Comparison of ENCODE assay signal across 19 cellular contexts in the genomic region with DNA sequence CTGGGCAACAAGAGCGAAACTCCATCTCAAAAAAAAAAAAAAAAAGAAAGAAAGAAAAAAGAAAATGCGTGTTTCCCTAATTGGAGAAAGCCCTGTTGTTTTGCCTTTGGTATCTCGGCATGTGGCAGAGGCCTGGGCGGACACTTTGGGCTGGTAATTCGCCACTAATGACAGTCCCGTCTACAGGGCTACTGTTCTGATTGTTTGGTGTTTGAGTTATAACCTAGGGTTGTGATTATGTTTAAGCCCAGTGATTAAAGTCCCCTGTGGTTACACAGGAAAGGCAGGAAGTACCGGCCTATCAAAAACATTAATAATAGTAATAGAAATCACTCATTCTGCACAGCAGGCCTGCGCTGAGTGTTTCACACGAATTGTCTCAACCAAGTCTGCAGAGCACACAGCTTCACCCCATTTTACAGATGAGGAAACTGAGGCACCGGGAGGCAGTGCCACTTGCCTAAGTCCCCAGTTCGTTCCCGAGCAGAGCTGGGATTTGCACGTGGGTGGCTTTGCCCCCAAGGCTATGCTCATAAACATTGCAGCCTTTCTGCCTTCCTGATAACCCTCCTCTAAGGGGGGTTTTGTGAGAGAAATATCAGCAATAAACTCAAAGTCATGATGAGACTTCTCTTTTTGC. TPM values are rescaled to one million over a fixed set of nuclear protein-coding genes. Genes with fewer than 3 reads are reported as not detected.
A peak's percentile ranks its signal among the peaks of the same experiment; 100 is the strongest.
DNase-seq lines count a peak whose midpoint lies in the region; ATAC-seq, FAIRE-seq and TF ChIP-seq lines count a peak whose summit lies in the region.
"Had no signal": no experiment of that assay in that cellular context is flagged by ENCODE, and none has a peak within 500 bp of the region (broad histone marks: within the 10 kb centered on the region; RNA-seq: fewer than 3 reads in every experiment).

No MANE protein-coding gene starts in this region.

- POLR2A ChIA-PET in HepG2 (lab: Yijun Ruan, JAX): no interaction called here

- H3K27me3 Mint-ChIP-seq in type B pancreatic cell: no peaks in the 10 kb centered on the region
- H3K27me3 Mint-ChIP-seq: activated naive CD8-positive, alpha-beta T cell treated with anti-CD3 and anti-CD28 coated beads, Interleukin-2, amount 50 U/mL, for 24 hours; central memory CD8-positive, alpha-beta T cell had no signal

- no peak overlapping the region for H3K27ac Mint-ChIP-seq in activated naive CD4-positive, alpha-beta T cell treated with anti-CD3 and anti-CD28 coated beads, Interleukin-2, amount 50 U/mL, for 72 hours
- peak overlapping the region; percentile 78 for H3K27ac Mint-ChIP-seq in type B pancreatic cell
- H3K27ac Mint-ChIP-seq: activated naive CD8-positive, alpha-beta T cell treated with anti-CD3 and anti-CD28 coated beads, Interleukin-2, amount 50 U/mL, for 24 hours; natural killer cell had no signal

- ATAC-seq in activated naive CD4-positive, alpha-beta T cell treated with anti-CD3 and anti-CD28 coated beads, Interleukin-2, amount 50 U/mL, for 72 hours: no peak
- no peak for ATAC-seq in body of pancreas
- ATAC-seq in HepG2: no peak
- no peak for ATAC-seq in HG02610 (IDR thresholded peaks at IDR 0.05; ENCODE audit: unreplicated experiment)
- ATAC-seq: activated naive CD8-positive, alpha-beta T cell treated with anti-CD3 and anti-CD28 coated beads, Interleukin-2, amount 50 U/mL, for 24 hours; natural killer cell had no signal

- peak overlapping the region; percentile 90 for H3K4me3 Mint-ChIP-seq in type B pancreatic cell
- H3K4me3 Mint-ChIP-seq: activated naive CD8-positive, alpha-beta T cell treated with anti-CD3 and anti-CD28 coated beads, Interleukin-2, amount 50 U/mL, for 24 hours; central memory CD8-positive, alpha-beta T cell; natural killer cell had no signal

- TF ChIP-seq POLR2A in body of pancreas (IDR thresholded peaks at IDR 0.05): no peak
- TF ChIP-seq POLR2A in HepG2 (IDR thresholded peaks at IDR 0.05; ENCODE audit: insufficient read depth in 1 of 2, low read depth in 2 of 2, low read length in 2 of 2): no peak

- H3K36me3 ChIP-seq in body of pancreas (replicated peaks in 1 of 2; ENCODE audit: insufficient read depth in 1 of 2, low read depth in 2 of 2) (no peaks in the 10 kb centered on the region), HepG2 (replicated peaks in 1 of 2; ENCODE audit: control insufficient read depth in 1 of 2, insufficient read depth in 2 of 2, low read length in 2 of 2) (no peaks in the 10 kb centered on the region)
- H3K36me3 ChIP-seq: uterus had no signal

- no peak overlapping the region for H3K9ac ChIP-seq in HepG2 (ENCODE audit: insufficient read depth, low read depth, low read length)

- H3K4me1 ChIP-seq in body of pancreas: peaks cover 70% of the 10 kb centered on the region
- peaks cover 54% of the 10 kb centered on the region for H3K4me1 ChIP-seq in HepG2 (ENCODE audit: insufficient read depth, low read length)

- WGBS in body of pancreas, 2 donors: 66 to 69% methylated on average over 13 of the region's 13 CpGs
- WGBS in HepG2 (ENCODE audit: low lambda C conversion rate): 96% methylated on average over 13 of the region's 13 CpGs

- TF ChIP-seq RAD21 in HepG2 (CRISPR knock-in tag; IDR thresholded peaks at IDR 0.05): no peak

- peaks cover 0 to 5% of the 10 kb centered on the region in 2 donors for H3K36me3 Mint-ChIP-seq in activated naive CD4-positive, alpha-beta T cell treated with anti-CD3 and anti-CD28 coated beads, Interleukin-2, amount 50 U/mL, for 72 hours
- peaks cover 5% of the 10 kb centered on the region for H3K36me3 Mint-ChIP-seq in type B pancreatic cell
- H3K36me3 Mint-ChIP-seq: natural killer cell had no signal

- no peak for TF ChIP-seq EP300 in HepG2 (IDR thresholded peaks at IDR 0.05; ENCODE audit: low read depth in 2 of 2, low read length in 2 of 2)
- TF ChIP-seq EP300 in HepG2 (CRISPR knock-in tag; IDR thresholded peaks at IDR 0.05; ENCODE audit: borderline replicate concordance): no peak

- in situ Hi-C loops in HepG2 (cut with HindIII; ENCODE audit: extremely low pct_ligation_motif_present, low pct_unique_long_range_greater_than_20kb): no loop called here

- TSS peak; percentile 43 for BruUV-seq in HepG2 (replicated peaks; lab: Mats Ljungman, UMichigan)

- peaks cover 39% of the 10 kb centered on the region for H3K4me1 Mint-ChIP-seq in type B pancreatic cell (ENCODE audit: unreplicated experiment)

- H3K27me3 ChIP-seq in body of pancreas: no peaks in the 10 kb centered on the region
- H3K27me3 ChIP-seq in HepG2 (ENCODE audit: control insufficient read depth in 1 of 2, insufficient read depth in 2 of 2, low read length in 2 of 2): no peaks in the 10 kb centered on the region
- H3K27me3 ChIP-seq: uterus had no signal

- peak overlapping the region; percentile 25 to 72 (median 50) for H3K27ac ChIP-seq in body of pancreas
- H3K27ac ChIP-seq in HepG2 (ENCODE audit: extremely low read length, insufficient read depth, low read length): no peak overlapping the region
- H3K27ac ChIP-seq: uterus had no signal

- no peaks in the 10 kb centered on the region for H3K9me3 ChIP-seq in body of pancreas
- no peaks in the 10 kb centered on the region for H3K9me3 ChIP-seq in HepG2 (ENCODE audit: low read length)
- H3K9me3 ChIP-seq: uterus had no signal

- H2AFZ ChIP-seq in HepG2 (ENCODE audit: low read length): no peak overlapping the region

- H3K79me2 ChIP-seq in HepG2 (ENCODE audit: insufficient read depth, low read length): peaks cover 25% of the 10 kb centered on the region

- TF ChIP-seq CTCF in body of pancreas (IDR thresholded peaks at IDR 0.05): no peak
- TF ChIP-seq CTCF in HepG2 (CRISPR knock-in tag; IDR thresholded peaks at IDR 0.05): no peak
- TF ChIP-seq CTCF in type B pancreatic cell (conservative IDR thresholded peaks at IDR 0.05): no peak

- H3K4me3 ChIP-seq in body of pancreas (no peak overlapping the region), HepG2 (replicated peaks in 1 of 3; ENCODE audit: insufficient read depth in 1 of 3, low read depth in 2 of 3, low read length in 3 of 3) (no peak overlapping the region)
- H3K4me3 ChIP-seq: uterus had no signal

- H3K9me3 Mint-ChIP-seq in activated naive CD4-positive, alpha-beta T cell treated with anti-CD3 and anti-CD28 coated beads, Interleukin-2, amount 50 U/mL, for 72 hours: no peaks in the 10 kb centered on the region
- no peaks in the 10 kb centered on the region for H3K9me3 Mint-ChIP-seq in type B pancreatic cell
- H3K9me3 Mint-ChIP-seq: activated naive CD8-positive, alpha-beta T cell treated with anti-CD3 and anti-CD28 coated beads, Interleukin-2, amount 50 U/mL, for 24 hours; central memory CD8-positive, alpha-beta T cell; natural killer cell had no signal

- intact Hi-C loops in body of pancreas (cut with DNase I): no loop called here
- intact Hi-C loops in HepG2 (cut with micrococcal nuclease; ENCODE audit: unreplicated experiment): no loop called here

- H3K4me2 ChIP-seq in HepG2 (ENCODE audit: low read depth, low read length): no peak overlapping the region

- no peak for FAIRE-seq in HepG2 (lab: Jason Lieb, UNC)
- FAIRE-seq: D721Med had no signal

- peaks cover 8% of the 10 kb centered on the region for H4K20me1 ChIP-seq in HepG2 (ENCODE audit: insufficient read depth, low read length)

- DNase-seq in activated naive CD4-positive, alpha-beta T cell treated with anti-CD3 and anti-CD28 coated beads, Interleukin-2, amount 50 U/mL, for 16 hours: peak; percentile 5
- no peak for DNase-seq in activated naive CD4-positive, alpha-beta T cell treated with anti-CD3 and anti-CD28 coated beads, Interleukin-2, amount 50 U/mL, for 72 hours (ENCODE audit: low spot score in 2 of 2)
- DNase-seq in body of pancreas (no peak), HepG2 (ENCODE audit: low spot score) (no peak), type B pancreatic cell (ENCODE audit: extremely low spot score, unreplicated experiment) (no peak), NCI-H128 (lab: John Stamatoyannopoulos, UW; ENCODE audit: unreplicated experiment) (no peak)
- DNase-seq in activated T-cell treated with anti-CD3 and anti-CD28 coated beads, Interleukin-2, amount 50 U/mL, for 48 hours: no peak
- DNase-seq: 8988T; activated CD4-positive, CD25-positive, alpha-beta regulatory T cell; activated CD8-positive, alpha-beta memory T cell treated with anti-CD3 and anti-CD28 coated beads, Interleukin-2, amount 50 U/mL, for 4 hours; activated naive CD8-positive, alpha-beta T cell treated with anti-CD3 and anti-CD28 coated beads, Interleukin-2, amount 50 U/mL, for 24 hours; hippocampal formation; natural killer cell; NCI-H446; stimulated activated CD4-positive, alpha-beta T cell treated with anti-CD3 and anti-CD28 coated beads, Interleukin-4, amount 100 ng/mL, for 24 hours had no signal

- CTCF ChIA-PET in HepG2 (lab: Yijun Ruan, JAX; ENCODE audit: low intra/inter-chr PET ratio, low total read pairs): no interaction called here

RNA-seq across cellular contexts. Expression of a gene that starts 39.1 kb away (rescaled TPM):
- 10 to 100 TPM; 33.8 to 42.4 TPM for total RNA-seq in activated naive CD4-positive, alpha-beta T cell treated with anti-CD3 and anti-CD28 coated beads, Interleukin-2, amount 50 U/mL, for 72 hours
- total RNA-seq in body of pancreas (10 to 100 TPM; 29.3 to 62.3 TPM), HepG2 (2016; rRNA removed; fragmentation: Illumina TruSeq; extraction: Trizol) (12.9 and 15.7 TPM in 2 replicates), type B pancreatic cell (ENCODE audit: low replicate concordance) (56.4 and 80.9 TPM in 2 replicates)
- 14.1 and 16.3 TPM in 2 replicates for total RNA-seq in HepG2 (2016; cell fraction: cytosol; rRNA removed; fragmentation: Illumina TruSeq; extraction: Trizol; ENCODE audit: low read depth)
- total RNA-seq in HepG2 (2016; cell fraction: insoluble cytoplasmic fraction; rRNA removed; fragmentation: Illumina TruSeq; extraction: Trizol): 6.4 and 16.5 TPM in 2 replicates
- total RNA-seq in HepG2 (2016; cell fraction: membrane; rRNA removed; fragmentation: Illumina TruSeq; extraction: Trizol): 12.4 and 12.8 TPM in 2 replicates
- 23.1 and 33.6 TPM in 2 replicates for total RNA-seq in HepG2 (2016; cell fraction: nucleus; rRNA removed; fragmentation: Illumina TruSeq; extraction: Trizol)
- 15.2 and 16.8 TPM in 2 replicates for polyA plus RNA-seq in HepG2 (2011; rRNA removed)
- 9.6 and 13.3 TPM in 2 replicates for polyA plus RNA-seq in HepG2 (2011; cell fraction: cytosol; rRNA removed)
- 31.6 and 32.7 TPM in 2 replicates for polyA plus RNA-seq in HepG2 (2011; cell fraction: nucleus; rRNA removed)
- 11.1 and 12.7 TPM in 2 replicates for polyA plus RNA-seq in HepG2 (2012)
- polyA plus RNA-seq in HepG2 (2016; cell fraction: cytosol; fragmentation: Illumina TruSeq; extraction: Trizol; ENCODE audit: low read depth): 2.2 and 2.8 TPM in 2 replicates
- 5.3 and 6.3 TPM in 2 replicates for polyA plus RNA-seq in HepG2 (2016; cell fraction: insoluble cytoplasmic fraction; fragmentation: Illumina TruSeq; extraction: Trizol; ENCODE audit: low read depth)
- 4.4 and 6.1 TPM in 2 replicates for polyA plus RNA-seq in HepG2 (2016; cell fraction: membrane; fragmentation: Illumina TruSeq; extraction: Trizol; ENCODE audit: low read depth)
- 20.4 and 22.4 TPM in 2 replicates for polyA plus RNA-seq in HepG2 (2016; cell fraction: nucleus; fragmentation: Illumina TruSeq; extraction: Trizol; ENCODE audit: insufficient read depth, low read depth)
- polyA minus RNA-seq in HepG2 (2011; rRNA and poly(A)+ RNA removed; ENCODE audit: low replicate concordance): 27.9 and 38.7 TPM in 2 replicates
- 10.0 and 13.9 TPM in 2 replicates for polyA minus RNA-seq in HepG2 (2011; cell fraction: cytosol; rRNA and poly(A)+ RNA removed)
- 18.5 and 30.2 TPM in 2 replicates for polyA minus RNA-seq in HepG2 (2011; cell fraction: nucleus; rRNA and poly(A)+ RNA removed)

RNA-seq across cellular contexts. Expression of a gene that starts 43.6 kb away (rescaled TPM):
- total RNA-seq in activated naive CD4-positive, alpha-beta T cell treated with anti-CD3 and anti-CD28 coated beads, Interleukin-2, amount 50 U/mL, for 72 hours: 1 to 10 TPM in 1 of 2 donors, under 1 TPM in 1; 0.54 to 1.1 TPM
- total RNA-seq in body of pancreas (1 to 10 TPM in 1 of 2 donors, under 1 TPM in 1; 0.66 to 3.6 TPM), HepG2 (2016; rRNA removed; fragmentation: Illumina TruSeq; extraction: Trizol) (1.5 and 1.8 TPM in 2 replicates), type B pancreatic cell (ENCODE audit: low replicate concordance) (27.8 and 67.1 TPM in 2 replicates)
- total RNA-seq in HepG2 (2016; cell fraction: cytosol; rRNA removed; fragmentation: Illumina TruSeq; extraction: Trizol; ENCODE audit: low read depth): 0.53 and 0.71 TPM in 2 replicates
- 1.1 and 1.6 TPM in 2 replicates for total RNA-seq in HepG2 (2016; cell fraction: insoluble cytoplasmic fraction; rRNA removed; fragmentation: Illumina TruSeq; extraction: Trizol)
- total RNA-seq in HepG2 (2016; cell fraction: membrane; rRNA removed; fragmentation: Illumina TruSeq; extraction: Trizol): 0.62 and 0.71 TPM in 2 replicates
- 2.1 and 2.2 TPM in 2 replicates for total RNA-seq in HepG2 (2016; cell fraction: nucleus; rRNA removed; fragmentation: Illumina TruSeq; extraction: Trizol)
- 0.78 and 0.84 TPM in 2 replicates for polyA plus RNA-seq in HepG2 (2011; rRNA removed)
- 0.49 and 0.62 TPM in 2 replicates for polyA plus RNA-seq in HepG2 (2011; cell fraction: cytosol; rRNA removed)
- 2.1 and 3.6 TPM in 2 replicates for polyA plus RNA-seq in HepG2 (2011; cell fraction: nucleus; rRNA removed)
- 0.75 and 0.95 TPM in 2 replicates for polyA plus RNA-seq in HepG2 (2012)
- 0.17 and 0.26 TPM in 2 replicates for polyA plus RNA-seq in HepG2 (2016; cell fraction: cytosol; fragmentation: Illumina TruSeq; extraction: Trizol; ENCODE audit: low read depth)
- polyA plus RNA-seq in HepG2 (2016; cell fraction: insoluble cytoplasmic fraction; fragmentation: Illumina TruSeq; extraction: Trizol; ENCODE audit: low read depth): 0.76 and 1.3 TPM in 2 replicates
- 0.38 and 0.70 TPM in 2 replicates for polyA plus RNA-seq in HepG2 (2016; cell fraction: membrane; fragmentation: Illumina TruSeq; extraction: Trizol; ENCODE audit: low read depth)
- 4.1 and 5.1 TPM in 2 replicates for polyA plus RNA-seq in HepG2 (2016; cell fraction: nucleus; fragmentation: Illumina TruSeq; extraction: Trizol; ENCODE audit: insufficient read depth, low read depth)
- 4.5 and 19.4 TPM in 2 replicates for polyA minus RNA-seq in HepG2 (2011; rRNA and poly(A)+ RNA removed; ENCODE audit: low replicate concordance)
- 0.30 and 1.1 TPM in 2 replicates for polyA minus RNA-seq in HepG2 (2011; cell fraction: cytosol; rRNA and poly(A)+ RNA removed)
- polyA minus RNA-seq in HepG2 (2011; cell fraction: nucleus; rRNA and poly(A)+ RNA removed): 2.0 and 3.5 TPM in 2 replicates
